ENCODE assay signal across 19 cellular contexts in genomic region chr1:26474824-26475223, GRCh38. TPM values are rescaled to one million over a fixed set of nuclear protein-coding genes. Genes with fewer than 3 reads are reported as not detected.
DNase-seq lines count a peak whose midpoint lies in the region; TF ChIP-seq lines count a peak whose summit lies in the region.
"Had no signal": no experiment of that assay in that cellular context is flagged by ENCODE, and none has a peak within 500 bp of the region (broad histone marks: within the 10 kb centered on the region; RNA-seq: fewer than 3 reads in every experiment).

No MANE protein-coding gene starts in this region.

- H3K27me3 Mint-ChIP-seq in activated CD4-positive, alpha-beta T cell treated with anti-CD3 and anti-CD28 coated beads, Interleukin-2, amount 10 ng/mL, durations not matched to agents 7 days and 5 days = no peaks in the 10 kb centered on the region
- H3K27me3 Mint-ChIP-seq in progenitor cell of endocrine pancreas = no peaks in the 10 kb centered on the region

- peak overlapping the region; percentile 88 for H3K4me3 Mint-ChIP-seq in activated CD4-positive, alpha-beta T cell treated with anti-CD3 and anti-CD28 coated beads, Interleukin-2, amount 10 ng/mL, durations not matched to agents 7 days and 5 days
- H3K4me3 Mint-ChIP-seq in progenitor cell of endocrine pancreas (ENCODE audit: low read depth) = peak overlapping the region; percentile 89

- no peaks in the 10 kb centered on the region for H3K9me3 Mint-ChIP-seq in activated CD4-positive, alpha-beta T cell treated with anti-CD3 and anti-CD28 coated beads, Interleukin-2, amount 10 ng/mL, durations not matched to agents 7 days and 5 days
- H3K9me3 Mint-ChIP-seq in progenitor cell of endocrine pancreas (ENCODE audit: low read depth) = no peaks in the 10 kb centered on the region

- TF ChIP-seq CTCF in PC-9 (conservative IDR thresholded peaks at IDR 0.05) (no peak), progenitor cell of endocrine pancreas (IDR thresholded peaks at IDR 0.05; ENCODE audit: unreplicated experiment) (no peak)

- H3K9me3 ChIP-seq in PC-9 (ENCODE audit: insufficient read depth, low read depth) (no peaks in the 10 kb centered on the region), ectodermal cell (ENCODE audit: control insufficient read depth, low read length) (no peaks in the 10 kb centered on the region)
- H3K9me3 ChIP-seq: left lung, pancreas, uterus had no signal

- H3K36me3 Mint-ChIP-seq in activated CD4-positive, alpha-beta T cell treated with anti-CD3 and anti-CD28 coated beads, Interleukin-2, amount 10 ng/mL, durations not matched to agents 7 days and 5 days (ENCODE audit: low read depth) = peaks cover 61% of the 10 kb centered on the region
- peaks cover 29% of the 10 kb centered on the region for H3K36me3 Mint-ChIP-seq in progenitor cell of endocrine pancreas (ENCODE audit: insufficient read depth)

- no TSS peak for BruUV-seq in PC-9 (replicated peaks; lab: Mats Ljungman, UMichigan)

- POLR2A ChIA-PET in activated CD4-positive, alpha-beta T cell treated with anti-CD3 and anti-CD28 coated beads, Interleukin-2, amount 10 ng/mL, durations not matched to agents 7 days and 5 days (lab: Charles Lee) = no interaction called here
- POLR2A ChIA-PET in PC-9 (lab: Charles Lee; ENCODE audit: unreplicated experiment) = interaction anchor here (0.7 kb wide), 1 partner anchor 227 kb away, joined by 3 read pairs; no protein-coding TSS in a partner anchor

- H4K20me1 ChIP-seq in PC-9 (ENCODE audit: insufficient read depth) = peaks cover 19% of the 10 kb centered on the region

- CTCF ChIA-PET in activated CD4-positive, alpha-beta T cell treated with anti-CD3 and anti-CD28 coated beads, Interleukin-2, amount 10 ng/mL, durations not matched to agents 7 days and 5 days (lab: Charles Lee) = interaction anchor here (1.4 kb wide), 1 partner anchor 15 kb away, joined by 4 read pairs; no protein-coding TSS in a partner anchor
- CTCF ChIA-PET in PC-9 (lab: Charles Lee) = no interaction called here

- DNase-seq in activated CD4-positive, alpha-beta T cell treated with anti-CD3 and anti-CD28 coated beads, Interleukin-2, amount 10 ng/mL, durations not matched to agents 7 days and 5 days = no peak
- no peak for DNase-seq in activated CD4-positive, alpha-beta T cell treated with anti-CD3 and anti-CD28 coated beads, Interleukin-2, amount 50 U/mL, for 1 hour
- DNase-seq in PC-9 (no peak), progenitor cell of endocrine pancreas (ENCODE audit: low spot score, unreplicated experiment) (no peak), NCI-H146 (lab: John Stamatoyannopoulos, UW) (no peak), HT-29 (ENCODE audit: low spot score) (no peak), pons (ENCODE audit: low spot score) (no peak)
- DNase-seq: activated gamma-delta T cell treated with Interleukin-2 at 50 U/mL for 16 hours; caudate nucleus; DMS79; KG1; left lung; NCI-H187; NCI-H526; pancreas; SIG-M5; stimulated activated CD8-positive, alpha-beta memory T cell treated with anti-CD3 and anti-CD28 coated beads, Interleukin-4, amount 100 ng/mL, for 48 hours; uterus had no signal

- H3K4me3 ChIP-seq in PC-9 = no peak overlapping the region
- peak overlapping the region; percentile 94 for H3K4me3 ChIP-seq in ectodermal cell (ENCODE audit: insufficient read depth, low read depth, low read length)
- H3K4me3 ChIP-seq: left lung, uterus had no signal

- H3K4me1 ChIP-seq in PC-9 (replicated peaks; ENCODE audit: insufficient read depth) (peaks cover 23% of the 10 kb centered on the region), ectodermal cell (ENCODE audit: control insufficient read depth, insufficient read depth, low read length) (peaks cover 27% of the 10 kb centered on the region)

- intact Hi-C loops in PC-9 (cut with micrococcal nuclease; ENCODE audit: unreplicated experiment) = no loop called here

- H3K27ac ChIP-seq in PC-9 (no peak overlapping the region), ectodermal cell (ENCODE audit: insufficient read depth, low read depth, low read length, poor library complexity, severe bottlenecking) (peak overlapping the region; percentile 20)
- H3K27ac ChIP-seq: pancreas had no signal

- H3K36me3 ChIP-seq in PC-9 (ENCODE audit: low read depth) = peaks cover 18% of the 10 kb centered on the region
- peaks cover 34% of the 10 kb centered on the region for H3K36me3 ChIP-seq in ectodermal cell (ENCODE audit: control insufficient read depth, insufficient read depth, low read length)
- H3K36me3 ChIP-seq: uterus had no signal

- H3F3A ChIP-seq in PC-9 (ENCODE audit: insufficient read depth, low read depth) = peaks cover 29% of the 10 kb centered on the region; the same call in 1 of the 2 replicates

- H3K4me2 ChIP-seq in PC-9 = peak overlapping the region; percentile 94; the same call in 1 of the 2 replicates

- WGBS in ectodermal cell, 2 experiments = 96% methylated on average over 1 of the region's 1 CpG

- no peaks in the 10 kb centered on the region for H3K9me2 ChIP-seq in PC-9 (ENCODE audit: insufficient read depth)

- no peaks in the 10 kb centered on the region for H3K27me3 ChIP-seq in PC-9 (ENCODE audit: insufficient read depth, low read depth)
- H3K27me3 ChIP-seq in ectodermal cell (ENCODE audit: control insufficient read depth, insufficient read depth, low read length, poor library complexity, severe bottlenecking) = no peaks in the 10 kb centered on the region
- H3K27me3 ChIP-seq: left lung, pancreas, uterus had no signal

- peak overlapping the region; percentile 25 for H3K27ac Mint-ChIP-seq in activated CD4-positive, alpha-beta T cell treated with anti-CD3 and anti-CD28 coated beads, Interleukin-2, amount 10 ng/mL, durations not matched to agents 7 days and 5 days
- H3K27ac Mint-ChIP-seq in progenitor cell of endocrine pancreas = peak overlapping the region; percentile 52

- H2AFZ ChIP-seq in PC-9 = no peak overlapping the region

- peaks cover 54% of the 10 kb centered on the region for H3K4me1 Mint-ChIP-seq in activated CD4-positive, alpha-beta T cell treated with anti-CD3 and anti-CD28 coated beads, Interleukin-2, amount 10 ng/mL, durations not matched to agents 7 days and 5 days
- peaks cover 26% of the 10 kb centered on the region for H3K4me1 Mint-ChIP-seq in progenitor cell of endocrine pancreas (ENCODE audit: low read depth)

- peaks cover 18% of the 10 kb centered on the region for H3K79me2 ChIP-seq in PC-9 (ENCODE audit: low read depth)

RNA-seq across cellular contexts. Expression of gene HMGN2, which starts 2.6 kb away (rescaled TPM):
- 1,000 to 10,000 TPM; 1,241 to 1,307 TPM for total RNA-seq in activated CD4-positive, alpha-beta T cell treated with anti-CD3 and anti-CD28 coated beads, Interleukin-2, amount 10 ng/mL, durations not matched to agents 7 days and 5 days
- total RNA-seq in PC-9 (2021) (515 and 629 TPM in 2 replicates), progenitor cell of endocrine pancreas (444 and 446 TPM in 2 replicates)
- polyA plus RNA-seq in ectodermal cell (2013, experiment 1 of 4) = 1,613 TPM
- polyA plus RNA-seq in ectodermal cell (2013, experiment 2 of 4) = 1,475 TPM
- 1,408 TPM for polyA plus RNA-seq in ectodermal cell (2013, experiment 3 of 4)
- polyA plus RNA-seq in ectodermal cell (2013, experiment 4 of 4) = 1,522 TPM
- 449 and 531 TPM in 2 replicates for total RNA-seq in HT-29 (2014; rRNA removed; shearing (Covaris generic))

RNA-seq across cellular contexts. Expression of gene DHDDS, which starts 42.7 kb away (rescaled TPM):
- 10 to 100 TPM; 49.1 to 55.3 TPM for total RNA-seq in activated CD4-positive, alpha-beta T cell treated with anti-CD3 and anti-CD28 coated beads, Interleukin-2, amount 10 ng/mL, durations not matched to agents 7 days and 5 days
- 35.4 and 41.4 TPM in 2 replicates for total RNA-seq in PC-9 (2021)
- 49.3 TPM for polyA plus RNA-seq in ectodermal cell (2013, experiment 1 of 4)
- polyA plus RNA-seq in ectodermal cell (2013, experiment 2 of 4) = 57.2 TPM
- polyA plus RNA-seq in ectodermal cell (2013, experiment 3 of 4) = 28.1 TPM
- 34.9 TPM for polyA plus RNA-seq in ectodermal cell (2013, experiment 4 of 4)
- total RNA-seq in progenitor cell of endocrine pancreas = 44.4 and 51.5 TPM in 2 replicates
- total RNA-seq in HT-29 (2014; rRNA removed; shearing (Covaris generic)) = 36.0 and 43.9 TPM in 2 replicates

RNA-seq across cellular contexts. Expression of gene RPS6KA1, which starts 54.7 kb away (rescaled TPM):
- total RNA-seq in activated CD4-positive, alpha-beta T cell treated with anti-CD3 and anti-CD28 coated beads, Interleukin-2, amount 10 ng/mL, durations not matched to agents 7 days and 5 days = 100 to 1,000 TPM; 192 to 199 TPM
- total RNA-seq in PC-9 (2021) (60.5 and 68.5 TPM in 2 replicates), progenitor cell of endocrine pancreas (26.7 and 29.6 TPM in 2 replicates)
- 30.5 TPM for polyA plus RNA-seq in ectodermal cell (2013, experiment 1 of 4)
- 31.8 TPM for polyA plus RNA-seq in ectodermal cell (2013, experiment 2 of 4)
- 22.8 TPM for polyA plus RNA-seq in ectodermal cell (2013, experiment 3 of 4)
- 23.7 TPM for polyA plus RNA-seq in ectodermal cell (2013, experiment 4 of 4)
- total RNA-seq in HT-29 (2014; rRNA removed; shearing (Covaris generic)) = 72.6 and 79.8 TPM in 2 replicates
